ENCODE assay signal across 17 cellular contexts in genomic region chr1:42927274-42927841, GRCh38. TPM values are rescaled to one million over a fixed set of nuclear protein-coding genes. Genes with fewer than 3 reads are reported as not detected.
DNase-seq lines count a peak whose midpoint lies in the region; ATAC-seq and TF ChIP-seq lines count a peak whose summit lies in the region.
"Had no signal": no experiment of that assay in that cellular context is flagged by ENCODE, and none has a peak within 500 bp of the region (broad histone marks: within the 10 kb centered on the region; RNA-seq: fewer than 3 reads in every experiment).

No MANE protein-coding gene starts in this region.

- no peak for DNase-seq in CD4-positive, CD25-positive, alpha-beta regulatory T cell
- no peak for DNase-seq in CD8-positive, alpha-beta memory T cell
- no peak for DNase-seq in activated CD8-positive, alpha-beta T cell treated with anti-CD3 and anti-CD28 coated beads, Interleukin-2, amount 10 ng/mL, durations not matched to agents 7 days and 5 days
- DNase-seq in mucosa of descending colon (peak in 2 of 3 donors; percentile 13 to 31), SK-N-SH (no peak)
- DNase-seq: DND-41; hypothalamus; left colon; NCI-H2029; NCI-H510A treated with DMSO at 0.1 percent for 48 hours; OCI-M1; stimulated activated CD4-positive, alpha-beta T cell treated with anti-CD3 and anti-CD28 coated beads, Interleukin-2, amount 100 ng/mL, for 24 hours had no signal

- H3K27ac Mint-ChIP-seq in CD4-positive, CD25-positive, alpha-beta regulatory T cell: peak overlapping the region in 2 of 3 donors; percentile 82
- H3K27ac Mint-ChIP-seq in CD8-positive, alpha-beta memory T cell: peak overlapping the region in 5 of 8 donors; percentile 13 to 93 (median 56)
- H3K27ac Mint-ChIP-seq in activated CD8-positive, alpha-beta T cell treated with anti-CD3 and anti-CD28 coated beads, Interleukin-2, amount 10 ng/mL, durations not matched to agents 7 days and 5 days: peak overlapping the region; percentile 35

- no peaks in the 10 kb centered on the region for H3K9me3 ChIP-seq in CD4-positive, CD25-positive, alpha-beta regulatory T cell (ENCODE audit: control insufficient read depth in 2 of 2, low read length in 2 of 2)
- H3K9me3 ChIP-seq in CD8-positive, alpha-beta memory T cell (ENCODE audit: low read length): no peaks in the 10 kb centered on the region
- H3K9me3 ChIP-seq in mucosa of descending colon (no peaks in the 10 kb centered on the region), SK-N-SH (no peaks in the 10 kb centered on the region)
- H3K9me3 ChIP-seq: SJSA1 had no signal

- H3K4me3 Mint-ChIP-seq in CD4-positive, CD25-positive, alpha-beta regulatory T cell: peak overlapping the region in 2 of 4 donors; percentile 39 to 60
- H3K4me3 Mint-ChIP-seq in CD8-positive, alpha-beta memory T cell: peak overlapping the region in 1 of 7 donors; percentile 64
- H3K4me3 Mint-ChIP-seq in activated CD8-positive, alpha-beta T cell treated with anti-CD3 and anti-CD28 coated beads, Interleukin-2, amount 10 ng/mL, durations not matched to agents 7 days and 5 days: no peak overlapping the region
- H3K4me3 Mint-ChIP-seq: brain had no signal

- H3K4me1 Mint-ChIP-seq in CD4-positive, CD25-positive, alpha-beta regulatory T cell: peaks cover 10 to 67% (median 46%) of the 10 kb centered on the region in 4 donors
- peaks cover 60 to 68% (median 61%) of the 10 kb centered on the region in 3 donors for H3K4me1 Mint-ChIP-seq in CD8-positive, alpha-beta memory T cell
- H3K4me1 Mint-ChIP-seq in activated CD8-positive, alpha-beta T cell treated with anti-CD3 and anti-CD28 coated beads, Interleukin-2, amount 10 ng/mL, durations not matched to agents 7 days and 5 days (ENCODE audit: low read depth): peaks cover 90% of the 10 kb centered on the region

- CTCF ChIA-PET in CD8-positive, alpha-beta memory T cell (lab: Charles Lee): interaction anchor here (1.2 to 10.1 kb wide), 2 partner anchors 20 to 144 kb away, joined by 4 to 141 read pairs; no protein-coding TSS in a partner anchor
- CTCF ChIA-PET in activated CD8-positive, alpha-beta T cell treated with anti-CD3 and anti-CD28 coated beads, Interleukin-2, amount 10 ng/mL, durations not matched to agents 7 days and 5 days (lab: Charles Lee): interaction anchor here (1.5 to 2.3 kb wide), 2 partner anchors 22 to 146 kb away, joined by 3 to 7 read pairs; no protein-coding TSS in a partner anchor
- CTCF ChIA-PET in SK-N-SH (lab: Yijun Ruan, JAX): interaction anchor here (0.8 to 19.0 kb wide), 3 partner anchors 9 to 149 kb away, joined by 3 to 607 read pairs (median 3); no protein-coding TSS in a partner anchor

- no peak for TF ChIP-seq CTCF in mucosa of descending colon (IDR thresholded peaks at IDR 0.05)
- no peak for TF ChIP-seq CTCF in SK-N-SH (IDR thresholded peaks at IDR 0.05)

- peaks cover 38% of the 10 kb centered on the region for H3K4me1 ChIP-seq in CD4-positive, CD25-positive, alpha-beta regulatory T cell (ENCODE audit: control insufficient read depth, insufficient read depth, low read length, poor library complexity, severe bottlenecking)
- H3K4me1 ChIP-seq in CD8-positive, alpha-beta memory T cell (ENCODE audit: insufficient read depth, low read length): peaks cover 50% of the 10 kb centered on the region
- H3K4me1 ChIP-seq in mucosa of descending colon (ENCODE audit: low read depth) (peaks cover 16% of the 10 kb centered on the region), SK-N-SH (ENCODE audit: control insufficient read depth in 1 of 2, insufficient read depth in 2 of 2, low read depth in 1 of 2, low read length in 1 of 2) (peaks cover 0 to 11% of the 10 kb centered on the region in 2 experiments; a peak in 3 of 4 replicates)

- TF ChIP-seq EP300 in SK-N-SH (IDR thresholded peaks at IDR 0.05; ENCODE audit: borderline replicate concordance in 1 of 2, low read depth in 1 of 2, low read length in 1 of 2): no peak

- POLR2A ChIA-PET in CD8-positive, alpha-beta memory T cell (lab: Charles Lee): no interaction called here
- POLR2A ChIA-PET in activated CD8-positive, alpha-beta T cell treated with anti-CD3 and anti-CD28 coated beads, Interleukin-2, amount 10 ng/mL, durations not matched to agents 7 days and 5 days (lab: Charles Lee): no interaction called here
- POLR2A ChIA-PET in SK-N-SH (lab: Yijun Ruan, JAX): no interaction called here

- no peak overlapping the region for H3K4me2 ChIP-seq in SK-N-SH

- intact Hi-C loops in mucosa of descending colon (cut with DNase I, micrococcal nuclease): no loop called here

- H3K9me2 ChIP-seq in SK-N-SH: no peaks in the 10 kb centered on the region

- peaks cover 24% of the 10 kb centered on the region for H3F3A ChIP-seq in SK-N-SH (replicated peaks; ENCODE audit: insufficient read depth)

- H3K9me3 Mint-ChIP-seq in CD4-positive, CD25-positive, alpha-beta regulatory T cell: no peaks in the 10 kb centered on the region
- no peaks in the 10 kb centered on the region for H3K9me3 Mint-ChIP-seq in CD8-positive, alpha-beta memory T cell
- no peaks in the 10 kb centered on the region for H3K9me3 Mint-ChIP-seq in activated CD8-positive, alpha-beta T cell treated with anti-CD3 and anti-CD28 coated beads, Interleukin-2, amount 10 ng/mL, durations not matched to agents 7 days and 5 days (ENCODE audit: insufficient read depth)
- H3K9me3 Mint-ChIP-seq: brain had no signal

- H3K36me3 ChIP-seq in CD4-positive, CD25-positive, alpha-beta regulatory T cell (ENCODE audit: control insufficient read depth, insufficient read depth, low read length): peaks cover 47% of the 10 kb centered on the region
- H3K36me3 ChIP-seq in CD8-positive, alpha-beta memory T cell (ENCODE audit: insufficient read depth, low read length): peaks cover 49% of the 10 kb centered on the region
- H3K36me3 ChIP-seq in mucosa of descending colon (ENCODE audit: low read depth) (peaks cover 7% of the 10 kb centered on the region), SK-N-SH (replicated peaks in 1 of 2; ENCODE audit: control insufficient read depth in 1 of 2, insufficient read depth in 2 of 2, low read length in 1 of 2) (peaks cover 11 to 53% of the 10 kb centered on the region in 2 experiments)

- WGBS in SK-N-SH (ENCODE audit: low lambda C conversion rate): 95% methylated on average over 8 of the region's 8 CpGs

- no peak overlapping the region for H3K4me3 ChIP-seq in CD4-positive, CD25-positive, alpha-beta regulatory T cell (ENCODE audit: low read depth, low read length)
- no peak overlapping the region for H3K4me3 ChIP-seq in CD8-positive, alpha-beta memory T cell (ENCODE audit: low read length)
- H3K4me3 ChIP-seq in mucosa of descending colon: no peak overlapping the region
- no peak overlapping the region for H3K4me3 ChIP-seq in SK-N-SH (ENCODE audit: low read depth in 2 of 2, low read length in 1 of 2)
- H3K4me3 ChIP-seq: SJSA1 had no signal

- peaks cover 6% of the 10 kb centered on the region; the same call in 1 of the 2 replicates for H3K79me2 ChIP-seq in SK-N-SH (ENCODE audit: insufficient read depth)

- peak overlapping the region; percentile 2 for H3K27ac ChIP-seq in CD4-positive, CD25-positive, alpha-beta regulatory T cell (ENCODE audit: insufficient read depth, low read length, poor library complexity, severe bottlenecking)
- no peak overlapping the region for H3K27ac ChIP-seq in CD8-positive, alpha-beta memory T cell (ENCODE audit: low read depth, low read length)
- no peak overlapping the region for H3K27ac ChIP-seq in SK-N-SH (ENCODE audit: low read depth in 2 of 2, low read length in 1 of 2)
- H3K27ac ChIP-seq: C4-2B, SJSA1 had no signal

- H4K20me1 ChIP-seq in SK-N-SH (ENCODE audit: insufficient read depth): no peaks in the 10 kb centered on the region

- no peaks in the 10 kb centered on the region for H3K27me3 Mint-ChIP-seq in CD4-positive, CD25-positive, alpha-beta regulatory T cell
- H3K27me3 Mint-ChIP-seq in CD8-positive, alpha-beta memory T cell: peaks cover 0 to 3% of the 10 kb centered on the region in 2 donors
- H3K27me3 Mint-ChIP-seq in activated CD8-positive, alpha-beta T cell treated with anti-CD3 and anti-CD28 coated beads, Interleukin-2, amount 10 ng/mL, durations not matched to agents 7 days and 5 days (ENCODE audit: low read depth): no peaks in the 10 kb centered on the region
- H3K27me3 Mint-ChIP-seq: brain had no signal

- TF ChIP-seq RAD21 in SK-N-SH (IDR thresholded peaks at IDR 0.05; ENCODE audit: low read length): no peak

- ATAC-seq in CD4-positive, CD25-positive, alpha-beta regulatory T cell (ENCODE audit: low read depth in 2 of 2): no peak
- no peak for ATAC-seq in activated CD8-positive, alpha-beta T cell treated with anti-CD3 and anti-CD28 coated beads, Interleukin-2, amount 10 ng/mL, durations not matched to agents 7 days and 5 days
- ATAC-seq in mucosa of descending colon (no peak), GM19397 (IDR thresholded peaks at IDR 0.05; ENCODE audit: unreplicated experiment) (no peak), HG02852 (IDR thresholded peaks at IDR 0.05; ENCODE audit: unreplicated experiment) (no peak)
- ATAC-seq: left colon had no signal

- no peaks in the 10 kb centered on the region for H3K27me3 ChIP-seq in CD4-positive, CD25-positive, alpha-beta regulatory T cell (ENCODE audit: control insufficient read depth, insufficient read depth, low read length)
- H3K27me3 ChIP-seq in CD8-positive, alpha-beta memory T cell (ENCODE audit: insufficient read depth, low read length, poor library complexity, severe bottlenecking): no peaks in the 10 kb centered on the region
- no peaks in the 10 kb centered on the region for H3K27me3 ChIP-seq in SK-N-SH (ENCODE audit: insufficient read depth)
- H3K27me3 ChIP-seq: SJSA1 had no signal

- H3K9ac ChIP-seq in SK-N-SH: no peak overlapping the region

- no peak overlapping the region for H2AFZ ChIP-seq in SK-N-SH (ENCODE audit: low read depth)

- peaks cover 39% of the 10 kb centered on the region for H3K36me3 Mint-ChIP-seq in CD4-positive, CD25-positive, alpha-beta regulatory T cell
- H3K36me3 Mint-ChIP-seq in CD8-positive, alpha-beta memory T cell: peaks cover 13 to 70% (median 21%) of the 10 kb centered on the region in 3 donors
- H3K36me3 Mint-ChIP-seq in activated CD8-positive, alpha-beta T cell treated with anti-CD3 and anti-CD28 coated beads, Interleukin-2, amount 10 ng/mL, durations not matched to agents 7 days and 5 days (ENCODE audit: low read depth): peaks cover 66% of the 10 kb centered on the region

TF ChIP-seq in SK-N-SH, 30 proteins besides CTCF, POLR2A, EP300 and RAD21 (continues in another document):
- TF ChIP-seq TEAD4 (IDR thresholded peaks at IDR 0.05; ENCODE audit: borderline replicate concordance, insufficient read depth): no peak

RNA-seq across cellular contexts. Expression of gene SLC2A1, which starts 31.3 kb away (rescaled TPM):
- 60.2 TPM for total RNA-seq in CD4-positive, CD25-positive, alpha-beta regulatory T cell
- polyA plus RNA-seq in CD4-positive, CD25-positive, alpha-beta regulatory T cell: 10 to 100 TPM; 22.0 to 25.5 (median 23.6) TPM
- 100 to 1,000 TPM; 103 to 108 TPM for total RNA-seq in CD8-positive, alpha-beta memory T cell
- 42.6 TPM for polyA plus RNA-seq in CD8-positive, alpha-beta memory T cell
- total RNA-seq in activated CD8-positive, alpha-beta T cell treated with anti-CD3 and anti-CD28 coated beads, Interleukin-2, amount 10 ng/mL, durations not matched to agents 7 days and 5 days: 100 to 1,000 TPM; 113 to 123 TPM
- total RNA-seq in mucosa of descending colon: 10 to 100 TPM; 36.0 to 81.2 (median 74.3) TPM
- 50.5 and 63.8 TPM in 2 replicates for polyA plus RNA-seq in SK-N-SH (2012; rRNA removed)
- polyA plus RNA-seq in SK-N-SH (2012; cell fraction: cytosol; rRNA removed): 26.8 and 43.4 TPM in 2 replicates
- polyA plus RNA-seq in SK-N-SH (2012; cell fraction: nucleus; rRNA removed): 110 and 122 TPM in 2 replicates

Comparison
In these comparisons a context has a peak if more than half of its experiments do, and no peak if none do; other contexts are left out.
1. DNase-seq: peak in mucosa of descending colon (2 of 3); none in CD4-positive, CD25-positive, alpha-beta regulatory T cell (0 of 3), CD8-positive, alpha-beta memory T cell (0 of 5), activated CD8-positive, alpha-beta T cell treated with anti-CD3 and anti-CD28 coated beads, Interleukin-2, amount 10 ng/mL, durations not matched to agents 7 days and 5 days (single experiment) and SK-N-SH (single experiment).
2. Peak in every context shown above with its lines, with median percentiles within 50 percentile points of each other: H3K27ac Mint-ChIP-seq.